In the genomic region with DNA sequence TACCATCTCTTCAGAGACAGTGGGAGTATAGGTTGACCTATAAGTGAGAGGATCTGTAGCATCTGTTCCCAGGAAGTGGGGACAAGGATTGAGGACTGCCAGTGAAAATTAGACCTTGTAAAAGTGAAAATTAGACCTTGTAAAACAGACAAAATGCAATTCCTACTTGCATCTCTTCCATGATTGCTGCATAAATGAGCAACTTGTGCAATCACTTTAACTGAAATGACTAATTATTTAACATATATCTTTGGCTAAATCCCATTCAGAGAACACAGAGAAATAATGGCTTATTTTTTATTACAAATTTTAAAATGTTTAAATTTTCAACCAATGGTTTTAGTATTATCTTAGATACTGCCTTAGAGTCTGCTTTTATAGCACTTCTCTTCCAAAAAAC, we compare ENCODE assay signal across 22 cellular contexts.
"Had no signal": no experiment of that assay in that cellular context is flagged by ENCODE, and none has a peak within 500 bp of the region (broad histone marks: within the 10 kb centered on the region; RNA-seq: fewer than 3 reads in every experiment).

No MANE protein-coding gene starts in this region.

- H3K27me3 Mint-ChIP-seq: activated naive CD8-positive, alpha-beta T cell treated with anti-CD3 and anti-CD28 coated beads, Interleukin-2, amount 50 U/mL, for 24 hours; stimulated activated naive CD8-positive, alpha-beta T cell treated with anti-CD3 and anti-CD28 coated beads, Interleukin-15, amount 100 ng/mL, for 72 hours had no signal

- H3K4me3 Mint-ChIP-seq: activated naive CD8-positive, alpha-beta T cell treated with anti-CD3 and anti-CD28 coated beads, Interleukin-2, amount 50 U/mL, for 24 hours; activated T-cell treated with anti-CD3 and anti-CD28 coated beads, Interleukin-2, amount 50 U/mL, for 72 hours; effector memory CD8-positive, alpha-beta T cell; memory B cell; nephron; stimulated activated naive CD8-positive, alpha-beta T cell treated with anti-CD3 and anti-CD28 coated beads, Interleukin-15, amount 100 ng/mL, for 72 hours had no signal

- DNase-seq: activated CD4-positive, alpha-beta T cell treated with anti-CD3 and anti-CD28 coated beads for 4 hours; activated CD4-positive, alpha-beta T cell treated with anti-CD3 and anti-CD28 coated beads, Interleukin-2, amount 50 U/mL, for 48 hours; activated CD4-positive, CD25-positive, alpha-beta regulatory T cell; activated effector memory CD4-positive, alpha-beta T cell treated with Interleukin-2 at 50 U/mL for 16 hours; activated naive CD4-positive, alpha-beta T cell treated with anti-CD3 and anti-CD28 coated beads, Interleukin-2, amount 50 U/mL, for 16 hours; activated naive CD8-positive, alpha-beta T cell treated with anti-CD3 and anti-CD28 coated beads, Interleukin-2, amount 50 U/mL, for 24 hours; activated T-cell treated with anti-CD3 and anti-CD28 coated beads, Interleukin-2, amount 50 U/mL, for 72 hours; anterior cingulate cortex; brain microvascular endothelial cell; central memory CD4-positive, alpha-beta T cell; effector memory CD8-positive, alpha-beta T cell; esophagus squamous epithelium; heart left ventricle; pancreas; psoas muscle; stimulated activated CD4-positive, alpha-beta T cell treated with anti-CD3 and anti-CD28 coated beads, Interleukin-4, amount 100 ng/mL, for 4 hours; stimulated activated naive CD8-positive, alpha-beta T cell treated with anti-CD3 and anti-CD28 coated beads, Interleukin-15, amount 100 ng/mL, for 72 hours; T-helper 9 cell; tibial artery had no signal

- H3K27ac Mint-ChIP-seq: activated naive CD8-positive, alpha-beta T cell treated with anti-CD3 and anti-CD28 coated beads, Interleukin-2, amount 50 U/mL, for 24 hours; activated T-cell treated with anti-CD3 and anti-CD28 coated beads, Interleukin-2, amount 50 U/mL, for 72 hours; effector memory CD8-positive, alpha-beta T cell had no signal

- ATAC-seq: activated naive CD8-positive, alpha-beta T cell treated with anti-CD3 and anti-CD28 coated beads, Interleukin-2, amount 50 U/mL, for 24 hours; activated T-cell treated with anti-CD3 and anti-CD28 coated beads, Interleukin-2, amount 50 U/mL, for 72 hours; effector memory CD8-positive, alpha-beta T cell; heart left ventricle; psoas muscle; stimulated activated naive CD8-positive, alpha-beta T cell treated with anti-CD3 and anti-CD28 coated beads, Interleukin-15, amount 100 ng/mL, for 72 hours had no signal

- H3K9me3 Mint-ChIP-seq: activated naive CD8-positive, alpha-beta T cell treated with anti-CD3 and anti-CD28 coated beads, Interleukin-2, amount 50 U/mL, for 24 hours; activated T-cell treated with anti-CD3 and anti-CD28 coated beads, Interleukin-2, amount 50 U/mL, for 72 hours; effector memory CD8-positive, alpha-beta T cell; memory B cell; nephron; stimulated activated naive CD8-positive, alpha-beta T cell treated with anti-CD3 and anti-CD28 coated beads, Interleukin-15, amount 100 ng/mL, for 72 hours had no signal

- H3K4me3 ChIP-seq: esophagus squamous epithelium, heart left ventricle, pancreas, psoas muscle, right atrium auricular region, tibial artery had no signal

- H3K36me3 Mint-ChIP-seq: memory B cell had no signal
